2 cellular contexts compared by ENCODE assay signal in the genomic region with DNA sequence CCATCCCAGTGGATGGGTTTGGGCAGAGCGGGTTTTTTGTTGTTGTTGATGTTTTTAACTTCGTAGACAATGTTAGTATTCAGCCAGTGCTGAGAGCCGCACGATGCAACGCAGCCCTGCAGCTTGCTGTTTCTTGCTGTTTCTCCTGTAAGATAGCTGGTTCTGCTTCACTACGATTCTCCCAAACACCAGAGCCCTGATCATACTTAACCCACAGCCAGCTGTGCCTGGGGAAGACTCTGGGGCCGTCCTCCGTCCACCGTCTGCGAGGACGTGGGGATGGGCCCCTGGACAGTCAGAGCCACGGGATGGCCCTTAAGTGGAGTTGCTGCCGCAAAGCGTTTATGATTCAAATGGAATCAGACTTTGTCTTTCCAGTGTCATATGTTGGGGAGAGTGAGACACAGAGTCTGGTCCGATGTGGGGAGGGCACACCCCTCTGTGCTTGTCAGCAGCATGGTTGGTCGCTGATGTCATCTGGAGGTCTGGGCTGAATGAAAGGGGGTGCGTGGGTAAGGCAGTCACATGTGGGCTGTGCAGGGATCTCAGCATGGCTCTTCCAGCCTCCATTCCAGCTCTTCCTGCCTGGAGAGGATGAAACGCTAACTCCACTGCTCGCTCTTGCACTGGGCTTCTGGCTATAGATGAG.
A peak's percentile ranks its signal among the peaks of the same experiment; 100 is the strongest.
TF ChIP-seq lines count a peak whose summit lies in the region.

No MANE protein-coding gene starts in this region.

TF ChIP-seq in HEK293, 187 proteins besides CTCF, POLR2A, EP300 and RAD21:
- TF ChIP-seq GLIS1 (tag by site-specific recombination; IDR thresholded peaks at IDR 0.05) (peak; percentile 66), ZIC2 (tag by site-specific recombination; IDR thresholded peaks at IDR 0.05) (peak; percentile 57), ZNF530 (tag by site-specific recombination; IDR thresholded peaks at IDR 0.05; ENCODE audit: low read depth) (no peak), ZFHX2 (tag by site-specific recombination; conservative IDR thresholded peaks at IDR 0.05) (peak; percentile 78), ZNF311 (tag by site-specific recombination; IDR thresholded peaks at IDR 0.05; ENCODE audit: borderline replicate concordance) (no peak), EGR2 (tag by site-specific recombination; IDR thresholded peaks at IDR 0.05; ENCODE audit: low read depth) (0 out of 2 replicates have a peak, but pooled peaks have one; percentile 41), HOXC10 (CRISPR knock-in tag; IDR thresholded peaks at IDR 0.05) (no peak)

TF ChIP-seq in K562, 482 proteins besides CTCF, POLR2A, EP300 and RAD21:
- TF ChIP-seq CREB1 (IDR thresholded peaks at IDR 0.05): no peak
- 0 out of 2 replicates have a peak, but pooled peaks have one; percentile 31 for TF ChIP-seq CREB1 (CRISPR knock-in tag; IDR thresholded peaks at IDR 0.05)
- TF ChIP-seq RUNX1 (IDR thresholded peaks at IDR 0.05; ENCODE audit: low read depth): no peak
- 0 out of 2 replicates have a peak, but pooled peaks have one; percentile 26 for TF ChIP-seq MYC (IDR thresholded peaks at IDR 0.05; ENCODE audit: low read depth, low read length)
- no peak for TF ChIP-seq MYC (CRISPR knock-in tag; IDR thresholded peaks at IDR 0.05; ENCODE audit: borderline replicate concordance, low read depth)
- TF ChIP-seq JUND (IDR thresholded peaks at IDR 0.05; ENCODE audit: borderline replicate concordance, low read depth, low read length): peak; percentile 11; the same call in 1 of the 2 replicates
- TF ChIP-seq JUND (tag; IDR thresholded peaks at IDR 0.05; ENCODE audit: borderline replicate concordance, low read depth, low read length): no peak
- peak; percentile 63 for TF ChIP-seq ATF3 (IDR thresholded peaks at IDR 0.05)
- no peak for TF ChIP-seq ATF3 (CRISPR knock-in tag; conservative IDR thresholded peaks at IDR 0.05)
- TF ChIP-seq HDAC1 (IDR thresholded peaks at IDR 0.05): 0 out of 4 replicates have a peak, but pooled peaks of 1 of the 2 experiments have one; percentile 12
TF ChIP-seq in K562: peak in this region for 5.
